Comparison of ENCODE assay signal across 8 cellular contexts in genomic region chr7:108094933-108095710, GRCh38. TPM values are rescaled to one million over a fixed set of nuclear protein-coding genes. Genes with fewer than 3 reads are reported as not detected.
DNase-seq lines count a peak whose midpoint lies in the region; ATAC-seq and TF ChIP-seq lines count a peak whose summit lies in the region.

No MANE protein-coding gene starts in this region.

- WGBS in mammary epithelial cell (ENCODE audit: low coverage, missing lambda C conversion rate): 69% methylated on average over 7 of the region's 7 CpGs

- peaks cover 2% of the 10 kb centered on the region for H3K36me3 Mint-ChIP-seq in mesothelial cell of epicardium
- H3K36me3 Mint-ChIP-seq in effector memory CD8-positive, alpha-beta T cell (ENCODE audit: insufficient read depth): no peaks in the 10 kb centered on the region

- H3K4me1 ChIP-seq in Loucy (ENCODE audit: insufficient read depth, low read length, poor library complexity, severe bottlenecking) (peaks cover 16% of the 10 kb centered on the region), mammary epithelial cell (ENCODE audit: insufficient read depth, low read length) (peaks cover 17% of the 10 kb centered on the region)

- DNase-seq in DMS53 (lab: John Stamatoyannopoulos, UW) (peak; percentile 98), mammary epithelial cell (peak; percentile 93), mesothelial cell of epicardium (ENCODE audit: low spot score in 2 of 2, unreplicated experiment in 2 of 2) (no peak), GM19240 (ENCODE audit: insufficient read length, low spot score) (no peak)
- DNase-seq in effector memory CD8-positive, alpha-beta T cell: no peak
- DNase-seq in activated naive CD4-positive, alpha-beta T cell (lab: John Stamatoyannopoulos, UW): no peak

- H3K9ac ChIP-seq in Loucy (ENCODE audit: low read depth, low read length, poor library complexity, severe bottlenecking): no peak overlapping the region
- H3K9ac ChIP-seq in mammary epithelial cell (ENCODE audit: insufficient read depth, low read length): no peak overlapping the region

- no peak overlapping the region for H3K4me3 Mint-ChIP-seq in mesothelial cell of epicardium
- no peak overlapping the region for H3K4me3 Mint-ChIP-seq in effector memory CD8-positive, alpha-beta T cell

- no peak for TF ChIP-seq CTCF in Loucy (conservative IDR thresholded peaks at IDR 0.05; ENCODE audit: low read length)
- TF ChIP-seq CTCF in mammary epithelial cell (conservative IDR thresholded peaks at IDR 0.05 in 1 of 2, IDR thresholded peaks at IDR 0.05 in 1 of 2; ENCODE audit: extremely low read depth in 1 of 2, insufficient read depth in 1 of 2, low read depth in 1 of 2, low read length in 2 of 2): no peak
- no peak for TF ChIP-seq CTCF in mesothelial cell of epicardium (IDR thresholded peaks at IDR 0.05; ENCODE audit: unreplicated experiment)

- H3K9me3 Mint-ChIP-seq in mesothelial cell of epicardium: no peaks in the 10 kb centered on the region
- no peaks in the 10 kb centered on the region for H3K9me3 Mint-ChIP-seq in effector memory CD8-positive, alpha-beta T cell

- H3K27ac ChIP-seq in mammary epithelial cell (ENCODE audit: insufficient read depth, low read depth, low read length): no peak overlapping the region

- ATAC-seq in effector memory CD8-positive, alpha-beta T cell (replicated peaks): no peak
- ATAC-seq in HG03439 (IDR thresholded peaks at IDR 0.05; ENCODE audit: unreplicated experiment): no peak

- H4K20me1 ChIP-seq in Loucy (ENCODE audit: insufficient read depth, low read length, poor library complexity, severe bottlenecking): no peaks in the 10 kb centered on the region
- no peaks in the 10 kb centered on the region for H4K20me1 ChIP-seq in mammary epithelial cell (ENCODE audit: insufficient read depth, low read length)

- in situ Hi-C loops in mammary epithelial cell (cut with MboI; ENCODE audit: low sequenced_read_pairs in 2 of 2): no loop called here

- H2AFZ ChIP-seq in Loucy (ENCODE audit: low read length): peak overlapping the region; percentile 6; the same call in 1 of the 2 replicates
- H2AFZ ChIP-seq in mammary epithelial cell (ENCODE audit: low read depth, low read length): no peak overlapping the region

- no peaks in the 10 kb centered on the region for H3K36me3 ChIP-seq in Loucy (ENCODE audit: insufficient read depth, low read length)
- no peaks in the 10 kb centered on the region for H3K36me3 ChIP-seq in mammary epithelial cell (ENCODE audit: insufficient read depth, low read length)

- H3K4me2 ChIP-seq in Loucy (ENCODE audit: low read depth, low read length, poor library complexity, severe bottlenecking) (peak overlapping the region; percentile 68), mammary epithelial cell (ENCODE audit: insufficient read depth, low read depth, low read length) (no peak overlapping the region)

- intact Hi-C loops in mammary epithelial cell (cut with micrococcal nuclease): loop anchor here (5.0 kb wide), 1 partner anchor 78 kb away; no protein-coding TSS in a partner anchor

- peak overlapping the region; percentile 95 for H3K27ac Mint-ChIP-seq in mesothelial cell of epicardium
- no peak overlapping the region for H3K27ac Mint-ChIP-seq in effector memory CD8-positive, alpha-beta T cell

- H3K79me2 ChIP-seq in Loucy (ENCODE audit: insufficient read depth, low read length): no peaks in the 10 kb centered on the region
- H3K79me2 ChIP-seq in mammary epithelial cell (ENCODE audit: insufficient read depth, low read length): no peaks in the 10 kb centered on the region

- no TSS peak for BruUV-seq in mammary epithelial cell (replicated peaks; lab: Mats Ljungman, UMichigan)

- no peaks in the 10 kb centered on the region for H3K27me3 ChIP-seq in Loucy (ENCODE audit: insufficient read depth, low read length, poor library complexity, severe bottlenecking)
- no peaks in the 10 kb centered on the region for H3K27me3 ChIP-seq in mammary epithelial cell (ENCODE audit: insufficient read depth, low read length)

- peaks cover 59% of the 10 kb centered on the region for H3K4me1 Mint-ChIP-seq in mesothelial cell of epicardium
- H3K4me1 Mint-ChIP-seq in effector memory CD8-positive, alpha-beta T cell (ENCODE audit: low read depth in 2 of 2): no peaks in the 10 kb centered on the region

- H3K4me3 ChIP-seq in Loucy (ENCODE audit: low read length, poor library complexity, severe bottlenecking) (peak overlapping the region; percentile 46), mammary epithelial cell (replicated peaks in 1 of 3; ENCODE audit: insufficient read depth in 1 of 3, low read depth in 2 of 3, low read length in 3 of 3) (no peak overlapping the region)

- dilution Hi-C loops in mammary epithelial cell (cut with HindIII; ENCODE audit: low sequenced_read_pairs): no loop called here

- no peaks in the 10 kb centered on the region for H3F3A ChIP-seq in Loucy (ENCODE audit: low read depth)

- H3K9me3 ChIP-seq in Loucy (ENCODE audit: insufficient read depth, low read depth, low read length) (no peaks in the 10 kb centered on the region), mammary epithelial cell (replicated peaks; ENCODE audit: insufficient read depth, low read length) (no peaks in the 10 kb centered on the region)

- no peaks in the 10 kb centered on the region for H3K9me2 ChIP-seq in Loucy (replicated peaks; ENCODE audit: low read depth, low read length)

- H3K27me3 Mint-ChIP-seq in mesothelial cell of epicardium (ENCODE audit: low read depth): no peaks in the 10 kb centered on the region
- peaks cover 11 to 32% of the 10 kb centered on the region in 2 donors for H3K27me3 Mint-ChIP-seq in effector memory CD8-positive, alpha-beta T cell

- CTCF ChIA-PET in mammary epithelial cell (lab: Charles Lee; ENCODE audit: low non-redundant PET): no interaction called here

RNA-seq across cellular contexts. Expression of gene LAMB4, which starts 35.0 kb away (rescaled TPM):
- total RNA-seq in mammary epithelial cell (1 to 10 TPM in 1 of 2 donors, under 1 TPM in 1; 0.09 to 1.0 TPM), mesothelial cell of epicardium (16.8 to 21.0 TPM (median 18.3 TPM) in 3 replicates)
- polyA plus RNA-seq in mammary epithelial cell: 0.27 TPM
- 0.93 TPM for polyA minus RNA-seq in mammary epithelial cell

Comparison
In these comparisons a context has a peak if more than half of its experiments do, and no peak if none do; other contexts are left out.
1. DNase-seq: peak in DMS53 (single experiment) and mammary epithelial cell (single experiment); none in mesothelial cell of epicardium (0 of 2), effector memory CD8-positive, alpha-beta T cell (0 of 3), activated naive CD4-positive, alpha-beta T cell (0 of 4) and GM19240 (single experiment).